In the genomic region with DNA sequence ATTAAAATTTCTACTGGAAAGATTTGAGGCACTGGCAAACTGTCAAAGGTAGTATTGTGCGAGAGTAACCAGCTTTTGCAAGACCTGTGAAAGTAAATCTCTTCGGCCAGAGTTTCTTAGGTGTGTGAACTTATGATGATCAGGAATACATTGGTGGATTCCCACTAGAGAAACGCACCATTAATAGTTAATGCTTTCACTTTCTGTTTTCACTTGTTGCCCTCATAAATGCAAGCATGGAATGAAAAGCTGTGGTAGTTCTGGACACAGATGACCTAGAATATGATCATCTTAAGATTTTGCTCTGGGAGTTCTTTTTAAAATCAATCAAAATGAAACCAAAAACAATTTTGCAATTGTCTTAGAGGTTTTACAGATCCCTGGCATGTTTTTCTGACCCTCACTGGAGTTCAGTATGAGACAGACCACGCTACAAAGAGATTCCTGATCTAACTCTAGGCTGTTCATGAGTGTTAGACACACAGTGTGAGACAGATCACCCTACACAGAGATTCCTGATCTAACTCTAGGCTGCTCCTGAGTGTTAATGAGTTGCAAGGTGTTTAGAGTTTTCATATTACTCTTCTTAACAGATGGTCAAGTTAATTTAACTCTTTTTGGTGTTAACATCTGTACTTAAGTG, we compare ENCODE assay signal across 8 cellular contexts.
DNase-seq lines count a peak whose midpoint lies in the region; ATAC-seq and TF ChIP-seq lines count a peak whose summit lies in the region.

No MANE protein-coding gene starts in this region.

- peak overlapping the region; percentile 43 for H2AFZ ChIP-seq in ACC112 (ENCODE audit: low read length, unreplicated experiment)

- H3K9me3 ChIP-seq in thoracic aorta, result no peaks in the 10 kb centered on the region

- H3K27me3 ChIP-seq in ACC112 (ENCODE audit: insufficient read depth, low read length) (no peaks in the 10 kb centered on the region), thoracic aorta (replicated peaks; ENCODE audit: insufficient read depth) (no peaks in the 10 kb centered on the region)

- no peaks in the 10 kb centered on the region for H3K79me2 ChIP-seq in ACC112 (ENCODE audit: control insufficient read depth, insufficient read depth, low read length, unreplicated experiment)

- H3K27ac ChIP-seq in ACC112 (ENCODE audit: low read depth, low read length), result no peak overlapping the region
- no peak overlapping the region for H3K27ac ChIP-seq in thoracic aorta

- H3K36me3 ChIP-seq in ACC112 (ENCODE audit: insufficient read depth, low read length), result peaks cover 19% of the 10 kb centered on the region; the same call in 1 of the 2 replicates
- H3K36me3 ChIP-seq in thoracic aorta, result no peaks in the 10 kb centered on the region

- ATAC-seq in GM19025 (IDR thresholded peaks at IDR 0.05; ENCODE audit: low read depth, unreplicated experiment), result peak; percentile 71
- peak; percentile 68 for ATAC-seq in HG03558 (IDR thresholded peaks at IDR 0.05; ENCODE audit: extremely low read depth, unreplicated experiment)
- no peak for ATAC-seq in thoracic aorta (ENCODE audit: insufficient number of reproducible peaks, low FRiP score, low read depth)

- no peak for TF ChIP-seq CTCF in thoracic aorta (IDR thresholded peaks at IDR 0.05)

- H3K4me3 ChIP-seq in ACC112 (ENCODE audit: low read depth, low read length), result peak overlapping the region; percentile 76
- peak overlapping the region; percentile 49 for H3K4me3 ChIP-seq in thoracic aorta

- DNase-seq in fibroblast of peridontal ligament (ENCODE audit: extremely low read depth) (peak; percentile 50), thoracic aorta (ENCODE audit: low spot score) (no peak), mesenteric fat pad (ENCODE audit: low spot score) (no peak), NCI-H69 (lab: John Stamatoyannopoulos, UW) (no peak), 8988T (no peak)

- H3K4me1 ChIP-seq in ACC112 (ENCODE audit: control insufficient read depth, insufficient read depth, low read length, unreplicated experiment), result peaks cover 6% of the 10 kb centered on the region
- peaks cover 0 to 3% of the 10 kb centered on the region in 2 donors for H3K4me1 ChIP-seq in thoracic aorta (ENCODE audit: control insufficient read depth in 1 of 2, low read depth in 2 of 2)
